Comparison of ENCODE assay signal across 24 cellular contexts in the genomic region with DNA sequence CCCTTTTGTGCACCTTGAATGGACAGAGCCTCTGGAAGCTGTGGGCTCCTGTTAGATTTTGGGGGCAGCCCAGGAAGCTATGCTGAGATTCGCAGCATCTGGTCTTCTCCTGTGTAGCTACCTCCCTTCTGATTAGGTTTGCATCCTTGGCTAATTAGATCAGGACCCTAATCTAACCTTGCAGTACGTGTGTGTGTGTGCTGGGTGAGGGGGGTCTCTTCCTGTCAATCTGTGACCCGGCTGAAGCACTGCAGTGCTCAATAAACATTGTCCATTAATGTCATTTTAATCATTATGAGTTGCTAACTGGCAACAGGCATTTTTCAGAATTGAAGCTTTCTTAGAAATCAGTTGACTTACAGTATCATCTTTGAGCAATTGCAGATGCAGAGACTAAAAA.
"Had no signal": no experiment of that assay in that cellular context is flagged by ENCODE, and none has a peak within 500 bp of the region (broad histone marks: within the 10 kb centered on the region; RNA-seq: fewer than 3 reads in every experiment).

No MANE protein-coding gene starts in this region.

- DNase-seq: natural killer cell; occipital lobe; ovary; posterior cingulate gyrus; psoas muscle; right cardiac atrium; right lobe of liver; sigmoid colon; small intestine; stimulated activated CD4-positive, alpha-beta T cell treated with anti-CD3 and anti-CD28 coated beads, Interleukin-15, amount 100 ng/mL, for 24 hours; stimulated activated CD4-positive, alpha-beta T cell treated with anti-CD3 and anti-CD28 coated beads, Interleukin-2, amount 100 ng/mL, for 24 hours; stimulated activated CD4-positive, alpha-beta T cell treated with anti-CD3 and anti-CD28 coated beads, Interleukin-2, amount 100 ng/mL, for 48 hours; stimulated activated CD4-positive, alpha-beta T cell treated with anti-CD3 and anti-CD28 coated beads, Interleukin-4, amount 100 ng/mL, for 24 hours; stimulated activated naive B cell treated with anti-CD40 and anti-IgM and Interleukin-4, amounts not matched to agents 10 μg/mL and 1 μg/mL and 100 μg/mL, for 72 hours; stimulated activated naive CD4-positive, alpha-beta T cell treated with Interleukin-2 at 50 U/mL for 16 hours; stomach; thyroid gland; trophoblast cell; upper lobe of left lung had no signal

- H2AFZ ChIP-seq: neural progenitor cell, parathyroid adenoma had no signal

- ATAC-seq: natural killer cell; psoas muscle; right cardiac atrium; right lobe of liver; stimulated activated effector memory CD8-positive, alpha-beta T cell treated with anti-CD3 and anti-CD28 coated beads, Interleukin-12 subunit alpha, Interleukin-12 subunit beta, amount 100 ng/mL, for 72 hours; stimulated activated naive B cell treated with anti-CD40 and anti-IgM and Interleukin-4, amounts not matched to agents 10 μg/mL and 1 μg/mL and 100 μg/mL, for 72 hours had no signal

- H3K79me2 ChIP-seq: parathyroid adenoma had no signal

- H3K36me3 ChIP-seq: neural progenitor cell, ovary, right lobe of liver, sigmoid colon, stomach, thoracic aorta, thyroid gland, tibial nerve, upper lobe of left lung had no signal

- H3K4me1 ChIP-seq: neural progenitor cell, parathyroid adenoma, psoas muscle, right lobe of liver, sigmoid colon, stomach, thyroid gland, tibial nerve, upper lobe of left lung had no signal

- H3K27ac ChIP-seq: neural progenitor cell, ovary, parathyroid adenoma, psoas muscle, right lobe of liver, sigmoid colon, stomach, thoracic aorta, thyroid gland, tibial nerve, upper lobe of left lung had no signal

- H3K4me2 ChIP-seq: neural progenitor cell had no signal

- H3K27me3 ChIP-seq: neural progenitor cell, ovary, right lobe of liver, sigmoid colon, stomach, thyroid gland, tibial nerve, upper lobe of left lung had no signal

- H3K9ac ChIP-seq: neural progenitor cell, parathyroid adenoma had no signal

- H3K4me3 ChIP-seq: neural progenitor cell, ovary, psoas muscle, right lobe of liver, sigmoid colon, stomach, thoracic aorta, thyroid gland, tibial nerve, upper lobe of left lung had no signal

- H3K9me3 ChIP-seq: ovary, psoas muscle, right lobe of liver, sigmoid colon, stomach, thoracic aorta, thyroid gland, tibial nerve, upper lobe of left lung had no signal
